8 cellular contexts compared by ENCODE assay signal in genomic region chr13:114065141-114065925, GRCh38.
DNase-seq lines count a peak whose midpoint lies in the region; ATAC-seq, FAIRE-seq and TF ChIP-seq lines count a peak whose summit lies in the region.

No MANE protein-coding gene starts in this region.

- H3K9me3 ChIP-seq in MM.1S (replicated peaks; ENCODE audit: insufficient read depth, low read length) (no peaks in the 10 kb centered on the region), astrocyte (ENCODE audit: insufficient read depth, low read depth, low read length) (no peaks in the 10 kb centered on the region), vagina (no peaks in the 10 kb centered on the region)

- peaks cover 2% of the 10 kb centered on the region for H3K9me3 Mint-ChIP-seq in astrocyte (ENCODE audit: unreplicated experiment)

- H3K9ac ChIP-seq in MM.1S (ENCODE audit: low read length): peak overlapping the region; percentile 100
- H3K9ac ChIP-seq in astrocyte (ENCODE audit: low read length): peak overlapping the region; percentile 85

- H3K4me1 ChIP-seq in MM.1S (ENCODE audit: low read length) (peaks cover 44% of the 10 kb centered on the region), astrocyte (ENCODE audit: insufficient read depth, low read length) (peaks cover 60% of the 10 kb centered on the region), vagina (peaks cover 82% of the 10 kb centered on the region)

- TF ChIP-seq POLR2A in vagina (IDR thresholded peaks at IDR 0.05): no peak

- H3K36me3 ChIP-seq in MM.1S (replicated peaks; ENCODE audit: insufficient read depth, low read length) (peaks cover 2% of the 10 kb centered on the region; the same call in 1 of the 2 replicates), astrocyte (ENCODE audit: insufficient read depth, low read length) (no peaks in the 10 kb centered on the region), vagina (no peaks in the 10 kb centered on the region)

- intact Hi-C loops in vagina (cut with DNase I): loop anchor here (10.0 kb wide), 1 partner anchor 69 kb away; the partner anchor contains the start of gene RASA3

- no peaks in the 10 kb centered on the region for H3K27me3 ChIP-seq in MM.1S (replicated peaks; ENCODE audit: insufficient read depth, low read length)
- H3K27me3 ChIP-seq in astrocyte (ENCODE audit: insufficient read depth, low read length): no peaks in the 10 kb centered on the region
- H3K27me3 ChIP-seq in vagina: no peaks in the 10 kb centered on the region

- no peak overlapping the region for H2AFZ ChIP-seq in MM.1S (ENCODE audit: low read length)
- H2AFZ ChIP-seq in astrocyte (ENCODE audit: low read depth, low read length): no peak overlapping the region

- H3K27ac ChIP-seq in C4-2B (peak overlapping the region; percentile 85), MM.1S (ENCODE audit: low read length) (peak overlapping the region; percentile 99), astrocyte (ENCODE audit: low read depth, low read length) (peak overlapping the region; percentile 96), vagina (peak overlapping the region; percentile 97)

- H3K4me3 Mint-ChIP-seq in astrocyte (ENCODE audit: unreplicated experiment): peak overlapping the region; percentile 80

- H3K4me2 ChIP-seq in MM.1S (ENCODE audit: low read depth, low read length) (peak overlapping the region; percentile 87), astrocyte (ENCODE audit: low read length) (peak overlapping the region; percentile 81)

- peaks cover 52% of the 10 kb centered on the region for H3F3A ChIP-seq in MM.1S (ENCODE audit: insufficient read depth, low read length)

- H3K79me2 ChIP-seq in MM.1S (ENCODE audit: low read length): peaks cover 69% of the 10 kb centered on the region
- peaks cover 78% of the 10 kb centered on the region for H3K79me2 ChIP-seq in astrocyte (ENCODE audit: insufficient read depth, low read length)

- TF ChIP-seq CTCF in C4-2B (conservative IDR thresholded peaks at IDR 0.05) (no peak), MM.1S (IDR thresholded peaks at IDR 0.05; ENCODE audit: low read length) (no peak), astrocyte (IDR thresholded peaks at IDR 0.05; ENCODE audit: insufficient read depth, low read depth, low read length) (no peak), vagina (IDR thresholded peaks at IDR 0.05) (no peak)

- H3K27ac Mint-ChIP-seq in astrocyte (ENCODE audit: unreplicated experiment): peak overlapping the region; percentile 99

- H4K20me1 ChIP-seq in MM.1S (ENCODE audit: insufficient read depth, low read length) (no peaks in the 10 kb centered on the region), astrocyte (ENCODE audit: insufficient read depth, low read length) (peaks cover 17% of the 10 kb centered on the region)

- peaks cover 3% of the 10 kb centered on the region for H3K36me3 Mint-ChIP-seq in astrocyte (ENCODE audit: low read depth, unreplicated experiment)

- peak; percentile 68 for DNase-seq in MM.1S
- DNase-seq in T-helper 9 cell: peak; percentile 59
- DNase-seq in astrocyte (ENCODE audit: low read depth): peak; percentile 97
- DNase-seq in hepatic stellate cell (ENCODE audit: low spot score): peak; percentile 93
- DNase-seq in retina: peak; percentile 89
- DNase-seq in vagina (ENCODE audit: extremely low spot score in 2 of 2): peak in 1 of 2 donors; percentile 97

- H3K4me3 ChIP-seq in MM.1S (ENCODE audit: low read length): peak overlapping the region; percentile 83
- H3K4me3 ChIP-seq in astrocyte (ENCODE audit: insufficient read depth, low read depth, low read length): peak overlapping the region; percentile 17
- peak overlapping the region; percentile 36 to 42 for H3K4me3 ChIP-seq in vagina

- H3K4me1 Mint-ChIP-seq in astrocyte (ENCODE audit: low read depth, unreplicated experiment): peaks cover 58% of the 10 kb centered on the region

- peak; percentile 67 for FAIRE-seq in astrocyte (lab: Jason Lieb, UNC)

- H3K9me2 ChIP-seq in MM.1S (replicated peaks; ENCODE audit: insufficient read depth, low read length): no peaks in the 10 kb centered on the region

- H3K27me3 Mint-ChIP-seq in astrocyte (ENCODE audit: low read depth, unreplicated experiment): no peaks in the 10 kb centered on the region

- ATAC-seq in GM21526 (IDR thresholded peaks at IDR 0.05; ENCODE audit: low FRiP score, unreplicated experiment): peak; percentile 45

Comparison
In these comparisons a context has a peak if more than half of its experiments do, and no peak if none do; other contexts are left out.
1. H3K4me3 ChIP-seq: peak in every context shown above with its lines; median percentile 83 in MM.1S; 39 in vagina; 17 in astrocyte.